Comparison of ENCODE assay signal across 12 cellular contexts in the genomic region with DNA sequence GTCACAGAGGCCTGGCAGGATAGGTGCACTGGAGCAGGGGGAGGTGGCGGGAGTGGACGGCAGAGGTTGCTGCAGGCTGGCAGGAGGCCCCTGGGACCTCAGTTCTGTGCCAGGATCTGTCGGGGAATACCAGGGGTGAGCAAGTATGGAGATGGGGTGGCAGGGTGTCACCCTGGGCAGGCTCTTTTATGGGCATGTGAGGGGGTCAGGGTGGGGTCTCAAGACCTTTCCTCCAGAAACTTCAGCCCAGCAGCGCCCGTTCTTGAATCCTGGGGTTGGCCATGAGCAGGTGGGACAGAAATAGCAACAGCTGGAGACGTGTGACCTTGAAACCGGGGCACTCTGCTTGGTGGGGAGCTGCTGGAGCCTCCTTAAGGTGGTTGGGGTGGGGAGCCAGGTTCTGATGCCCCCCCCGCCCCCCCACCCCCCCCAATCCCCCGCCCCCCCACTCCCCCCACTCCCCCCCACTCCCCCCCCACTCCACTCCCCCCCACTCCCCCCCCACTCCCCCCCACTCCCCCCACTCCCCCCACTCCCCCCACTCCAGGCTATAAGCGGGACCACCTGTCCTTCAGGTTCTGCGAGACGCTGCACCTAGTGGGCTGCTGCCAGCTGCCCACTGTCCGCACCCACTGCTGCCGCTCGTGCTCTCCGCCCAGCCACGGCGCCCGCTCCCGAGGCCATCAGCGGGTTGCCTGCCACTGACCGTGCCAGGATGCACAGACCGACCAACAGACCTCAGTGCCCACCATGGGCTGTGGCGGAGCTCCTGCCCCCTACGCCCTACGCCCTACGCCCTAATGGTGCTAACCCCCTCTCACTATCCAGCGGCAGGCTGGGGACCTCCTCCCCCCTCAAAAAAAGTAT.
DNase-seq lines count a peak whose midpoint lies in the region; ATAC-seq, FAIRE-seq and TF ChIP-seq lines count a peak whose summit lies in the region.
"Had no signal": no experiment of that assay in that cellular context is flagged by ENCODE, and none has a peak within 500 bp of the region (broad histone marks: within the 10 kb centered on the region; RNA-seq: fewer than 3 reads in every experiment).

No MANE protein-coding gene starts in this region.

- no peak overlapping the region for H3K4me3 Mint-ChIP-seq in stimulated activated effector memory CD8-positive, alpha-beta T cell treated with anti-CD3 and anti-CD28 coated beads, Interleukin-12 subunit alpha, Interleukin-12 subunit beta, amount 100 ng/mL, for 72 hours

- H3K27ac ChIP-seq in K562 (ENCODE audit: extremely low read depth, low read depth, low read length) = no peak overlapping the region
- peak overlapping the region; percentile 9 to 50 for H3K27ac ChIP-seq in liver (ENCODE audit: low read depth in 1 of 2, low read length in 2 of 2)
- H3K27ac ChIP-seq: colonic mucosa had no signal

- BruUV-seq in K562 (replicated peaks; lab: Mats Ljungman, UMichigan) = no TSS peak

- H3K27me3 ChIP-seq in K562 (ENCODE audit: control insufficient read depth in 2 of 2, insufficient read depth in 2 of 2, low read length in 2 of 2) (peaks cover 0 to 3% of the 10 kb centered on the region in 2 experiments; a peak in 1 of 5 replicates), liver (ENCODE audit: control insufficient read depth in 4 of 4, insufficient read depth in 4 of 4, low read length in 3 of 4) (no peaks in the 10 kb centered on the region)
- H3K27me3 ChIP-seq: colonic mucosa had no signal

- CTCF ChIA-PET in K562 (lab: Yijun Ruan, JAX; ENCODE audit: low intra/inter-chr PET ratio) = no interaction called here

- no peaks in the 10 kb centered on the region for H3K9me3 ChIP-seq in K562 (replicated peaks; ENCODE audit: control insufficient read depth, insufficient read depth, low read depth, low read length)
- no peaks in the 10 kb centered on the region for H3K9me3 ChIP-seq in liver (ENCODE audit: control insufficient read depth in 4 of 4, low read length in 3 of 4)
- H3K9me3 ChIP-seq: colonic mucosa had no signal

- H3K4me3 ChIP-seq in K562 (no peak overlapping the region), liver (ENCODE audit: low read depth in 1 of 3, low read length in 3 of 3) (no peak overlapping the region)
- H3K4me3 ChIP-seq: colonic mucosa had no signal

- no peak overlapping the region for H2AFZ ChIP-seq in K562 (ENCODE audit: low read depth, low read length)

- H3K4me2 ChIP-seq in K562 (ENCODE audit: insufficient read depth, low read length) = no peak overlapping the region

- H3K4me1 ChIP-seq in K562 (replicated peaks in 1 of 2; ENCODE audit: control insufficient read depth in 2 of 2, insufficient read depth in 2 of 2, low read length in 2 of 2) = peaks cover 0 to 40% of the 10 kb centered on the region in 2 experiments; a peak in 2 of 5 replicates
- peaks cover 4 to 21% (median 11%) of the 10 kb centered on the region in 4 donors for H3K4me1 ChIP-seq in liver (ENCODE audit: control insufficient read depth in 4 of 4, insufficient read depth in 4 of 4, low read length in 3 of 4)
- H3K4me1 ChIP-seq: colonic mucosa had no signal

- no peaks in the 10 kb centered on the region for H3K9me3 Mint-ChIP-seq in stimulated activated effector memory CD8-positive, alpha-beta T cell treated with anti-CD3 and anti-CD28 coated beads, Interleukin-12 subunit alpha, Interleukin-12 subunit beta, amount 100 ng/mL, for 72 hours
- H3K9me3 Mint-ChIP-seq: IgD-negative memory B cell had no signal

- peak; percentile 16 for DNase-seq in GM13976 (ENCODE audit: low spot score)
- no peak for DNase-seq in K562 (ENCODE audit: extremely low read depth in 1 of 4, low spot score in 3 of 4)
- no peak for DNase-seq in stimulated activated effector memory CD8-positive, alpha-beta T cell treated with anti-CD3 and anti-CD28 coated beads, Interleukin-12 subunit alpha, Interleukin-12 subunit beta, amount 100 ng/mL, for 72 hours (ENCODE audit: low spot score in 2 of 2)
- DNase-seq in NK-92 (lab: John Stamatoyannopoulos, UW; ENCODE audit: unreplicated experiment) = no peak
- DNase-seq in activated CD4-positive, CD25-positive, alpha-beta regulatory T cell (lab: John Stamatoyannopoulos, UW) = no peak
- no peak for DNase-seq in NCI-H526 treated with DMSO at 0.1 percent for 48 hours (lab: John Stamatoyannopoulos, UW)
- DNase-seq in AG08395 (ENCODE audit: low spot score) = no peak
- DNase-seq: activated T-cell treated with anti-CD3 and anti-CD28 coated beads, Interleukin-2, amount 50 U/mL, for 1 hour; NCI-H524 treated with DMSO at 0.1 percent for 48 hours had no signal

- H3K9ac ChIP-seq in K562 (ENCODE audit: insufficient read depth in 1 of 2, low read depth in 2 of 2, low read length in 2 of 2) (no peak overlapping the region), liver (ENCODE audit: low read depth in 1 of 2, low read length in 2 of 2) (no peak overlapping the region)

- H3K36me3 Mint-ChIP-seq in stimulated activated effector memory CD8-positive, alpha-beta T cell treated with anti-CD3 and anti-CD28 coated beads, Interleukin-12 subunit alpha, Interleukin-12 subunit beta, amount 100 ng/mL, for 72 hours = peaks cover 36% of the 10 kb centered on the region
- H3K36me3 Mint-ChIP-seq: IgD-negative memory B cell had no signal

- no peak for FAIRE-seq in K562 (lab: Jason Lieb, UNC)

- no peak for ATAC-seq in K562
- no peak for ATAC-seq in stimulated activated effector memory CD8-positive, alpha-beta T cell treated with anti-CD3 and anti-CD28 coated beads, Interleukin-12 subunit alpha, Interleukin-12 subunit beta, amount 100 ng/mL, for 72 hours

- H3K27ac Mint-ChIP-seq in stimulated activated effector memory CD8-positive, alpha-beta T cell treated with anti-CD3 and anti-CD28 coated beads, Interleukin-12 subunit alpha, Interleukin-12 subunit beta, amount 100 ng/mL, for 72 hours = peak overlapping the region; percentile 60

- in situ Hi-C loops in GM13976 (cut with MboI; ENCODE audit: low sequenced_read_pairs, unreplicated experiment) (no loop called here), K562 (cut with MboI) (loop anchor here (5.0 kb wide), 1 partner anchor 770 kb away; no protein-coding TSS in a partner anchor)

- TF ChIP-seq CTCF in GM13976 (IDR thresholded peaks at IDR 0.05; ENCODE audit: borderline replicate concordance, control extremely low read depth, extremely low read depth, insufficient read depth, missing control alignments) (no peak), K562 (IDR thresholded peaks at IDR 0.05 in 2 of 3, conservative IDR thresholded peaks at IDR 0.05 in 1 of 3; ENCODE audit: insufficient read depth in 2 of 3, low read depth in 1 of 3, low read length in 3 of 3) (no peak), liver (IDR thresholded peaks at IDR 0.05; ENCODE audit: low read depth, low read length, missing input control) (no peak)

- no peaks in the 10 kb centered on the region for H4K20me1 ChIP-seq in K562 (replicated peaks; ENCODE audit: control insufficient read depth, insufficient read depth, low read length)

- no peak for TF ChIP-seq EP300 in K562 (IDR thresholded peaks at IDR 0.05; ENCODE audit: low read length)

- 87% methylated on average over 11 of the region's 28 CpGs for WGBS in K562 (ENCODE audit: insufficient coverage, low coverage, missing lambda C conversion rate)
- 80% methylated on average over 27 of the region's 28 CpGs for WGBS in liver

- H3K9me1 ChIP-seq in K562 (ENCODE audit: control insufficient read depth, insufficient read depth, low read length) = no peaks in the 10 kb centered on the region

- H3K79me2 ChIP-seq in K562 (ENCODE audit: control insufficient read depth, insufficient read depth, low read length) = no peaks in the 10 kb centered on the region

- no peak for TF ChIP-seq RAD21 in K562 (CRISPR knock-in tag; conservative IDR thresholded peaks at IDR 0.05 in 1 of 2, IDR thresholded peaks at IDR 0.05 in 1 of 2)
- TF ChIP-seq RAD21 in liver (IDR thresholded peaks at IDR 0.05) = no peak

- H3K36me3 ChIP-seq in K562 (ENCODE audit: control insufficient read depth, insufficient read depth, low read length) (no peaks in the 10 kb centered on the region), liver (ENCODE audit: control insufficient read depth in 4 of 4, insufficient read depth in 3 of 4, low read depth in 1 of 4, low read length in 3 of 4) (peaks cover 7 to 16% (median 10%) of the 10 kb centered on the region in 4 donors)

- intact Hi-C loops in K562 (cut with micrococcal nuclease) = no loop called here

- TF ChIP-seq POLR2A in K562 (conservative IDR thresholded peaks at IDR 0.05) = no peak

- POLR2A ChIA-PET in K562 (lab: Yijun Ruan, JAX) = no interaction called here

- H3K4me1 Mint-ChIP-seq in stimulated activated effector memory CD8-positive, alpha-beta T cell treated with anti-CD3 and anti-CD28 coated beads, Interleukin-12 subunit alpha, Interleukin-12 subunit beta, amount 100 ng/mL, for 72 hours = peaks cover 34% of the 10 kb centered on the region

TF ChIP-seq in K562, 482 proteins besides CTCF, POLR2A, EP300 and RAD21 (continues in another document):
- TF ChIP-seq, protein P1, sequence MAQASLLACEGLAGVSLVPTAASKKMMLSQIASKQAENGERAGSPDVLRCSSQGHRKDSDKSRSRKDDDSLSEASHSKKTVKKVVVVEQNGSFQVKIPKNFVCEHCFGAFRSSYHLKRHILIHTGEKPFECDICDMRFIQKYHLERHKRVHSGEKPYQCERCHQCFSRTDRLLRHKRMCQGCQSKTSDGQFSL (CRISPR knock-in tag; IDR thresholded peaks at IDR 0.05) = peak; percentile 85
- TF ChIP-seq, protein P1 (tag; IDR thresholded peaks at IDR 0.05) = peak in 1 of 2 experiments; percentile 89; a peak in 2 of 4 replicates
- TF ChIP-seq NEUROD1 (IDR thresholded peaks at IDR 0.05; ENCODE audit: borderline replicate concordance, low read depth, low read length, partially characterized antibody) (no peak), ZNF431 (CRISPR knock-in tag; IDR thresholded peaks at IDR 0.05) (no peak)

TF ChIP-seq in liver, 16 proteins besides CTCF, POLR2A, EP300 and RAD21 (continues in another document):
- TF ChIP-seq YY1 (IDR thresholded peaks at IDR 0.05) (no peak), RXRA (IDR thresholded peaks at IDR 0.05) (no peak), NR2F2 (IDR thresholded peaks at IDR 0.05) (no peak), TAF1 (conservative IDR thresholded peaks at IDR 0.05) (no peak)
- TF ChIP-seq, protein P2, sequence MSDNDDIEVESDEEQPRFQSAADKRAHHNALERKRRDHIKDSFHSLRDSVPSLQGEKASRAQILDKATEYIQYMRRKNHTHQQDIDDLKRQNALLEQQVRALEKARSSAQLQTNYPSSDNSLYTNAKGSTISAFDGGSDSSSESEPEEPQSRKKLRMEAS (IDR thresholded peaks at IDR 0.05) = no peak
- TF ChIP-seq, protein P3, sequence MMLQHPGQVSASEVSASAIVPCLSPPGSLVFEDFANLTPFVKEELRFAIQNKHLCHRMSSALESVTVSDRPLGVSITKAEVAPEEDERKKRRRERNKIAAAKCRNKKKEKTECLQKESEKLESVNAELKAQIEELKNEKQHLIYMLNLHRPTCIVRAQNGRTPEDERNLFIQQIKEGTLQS (IDR thresholded peaks at IDR 0.05) = no peak
